ENCODE assay signal across 12 cellular contexts in genomic region chr11:88292156-88292844, GRCh38. TPM values are rescaled to one million over a fixed set of nuclear protein-coding genes. Genes with fewer than 3 reads are reported as not detected.
DNase-seq lines count a peak whose midpoint lies in the region; ATAC-seq and TF ChIP-seq lines count a peak whose summit lies in the region.
"Had no signal": no experiment of that assay in that cellular context is flagged by ENCODE, and none has a peak within 500 bp of the region (broad histone marks: within the 10 kb centered on the region; RNA-seq: fewer than 3 reads in every experiment).

No MANE protein-coding gene starts in this region.

- no peaks in the 10 kb centered on the region for H4K20me1 ChIP-seq in hepatocyte (ENCODE audit: insufficient read depth, poor library complexity, severe bottlenecking)

- no peak overlapping the region for H2AFZ ChIP-seq in hepatocyte

- no peaks in the 10 kb centered on the region for H3K79me2 ChIP-seq in hepatocyte

- H3K27ac Mint-ChIP-seq in WTC11 (peak overlapping the region; percentile 75; the same call in 1 of the 2 replicates), type B pancreatic cell (no peak overlapping the region)
- H3K27ac Mint-ChIP-seq: activated naive CD4-positive, alpha-beta T cell treated with anti-CD3 and anti-CD28 coated beads for 36 hours had no signal

- H3K27ac ChIP-seq in C4-2B (no peak overlapping the region), hepatocyte (no peak overlapping the region)

- CTCF ChIA-PET in WTC11 (lab: Charles Lee), result no interaction called here

- H3K36me3 Mint-ChIP-seq in WTC11, result peaks cover 86% of the 10 kb centered on the region
- H3K36me3 Mint-ChIP-seq in type B pancreatic cell, result peaks cover 57% of the 10 kb centered on the region

- TF ChIP-seq CTCF in C4-2B (conservative IDR thresholded peaks at IDR 0.05) (peak; percentile 17), WTC11 (IDR thresholded peaks at IDR 0.05) (no peak), type B pancreatic cell (conservative IDR thresholded peaks at IDR 0.05) (no peak), hepatocyte (IDR thresholded peaks at IDR 0.05; ENCODE audit: poor library complexity) (no peak)

- ATAC-seq in WTC11 (no peak), HG03175 (IDR thresholded peaks at IDR 0.05; ENCODE audit: unreplicated experiment) (no peak)

- H3K9me3 ChIP-seq in hepatocyte (ENCODE audit: low read depth), result no peaks in the 10 kb centered on the region
- H3K9me3 ChIP-seq: esophagus squamous epithelium had no signal

- no peak overlapping the region for H3K4me2 ChIP-seq in hepatocyte

- WGBS in hepatocyte (ENCODE audit: low lambda C conversion rate, missing lambda C conversion rate), result 58% methylated on average over 3 of the region's 3 CpGs

- H3K36me3 ChIP-seq in hepatocyte (replicated peaks; ENCODE audit: insufficient read depth, low read depth), result no peaks in the 10 kb centered on the region

- H3K27me3 Mint-ChIP-seq in WTC11 (ENCODE audit: low read depth) (no peaks in the 10 kb centered on the region), type B pancreatic cell (no peaks in the 10 kb centered on the region)
- H3K27me3 Mint-ChIP-seq: naive B cell had no signal

- DNase-seq in M059J (ENCODE audit: low read depth) (peak; percentile 83), WTC11 (ENCODE audit: low spot score) (no peak), left kidney (ENCODE audit: low read depth, low spot score) (peak; percentile 30), midbrain (lab: John Stamatoyannopoulos, UW) (no peak), type B pancreatic cell (ENCODE audit: extremely low spot score, unreplicated experiment) (no peak), hepatocyte (ENCODE audit: low spot score) (no peak)
- DNase-seq: activated naive CD4-positive, alpha-beta T cell treated with anti-CD3 and anti-CD28 coated beads for 36 hours; esophagus squamous epithelium; naive B cell; NCI-H1436 had no signal

- H3K27me3 ChIP-seq in hepatocyte, result no peaks in the 10 kb centered on the region
- H3K27me3 ChIP-seq: esophagus squamous epithelium had no signal

- no peak overlapping the region for H3K4me3 Mint-ChIP-seq in WTC11
- H3K4me3 Mint-ChIP-seq in type B pancreatic cell, result no peak overlapping the region
- H3K4me3 Mint-ChIP-seq: activated naive CD4-positive, alpha-beta T cell treated with anti-CD3 and anti-CD28 coated beads for 36 hours; naive B cell had no signal

- H3K9me3 Mint-ChIP-seq in WTC11 (no peaks in the 10 kb centered on the region), type B pancreatic cell (peaks cover 7% of the 10 kb centered on the region)
- H3K9me3 Mint-ChIP-seq: activated naive CD4-positive, alpha-beta T cell treated with anti-CD3 and anti-CD28 coated beads for 36 hours had no signal

- POLR2A ChIA-PET in WTC11 (lab: Charles Lee), result no interaction called here

- peaks cover 11% of the 10 kb centered on the region for H3K4me1 Mint-ChIP-seq in WTC11
- H3K4me1 Mint-ChIP-seq in type B pancreatic cell (ENCODE audit: unreplicated experiment), result no peaks in the 10 kb centered on the region
- H3K4me1 Mint-ChIP-seq: naive B cell had no signal

- H3K4me1 ChIP-seq in hepatocyte (ENCODE audit: insufficient read depth), result peaks cover 11% of the 10 kb centered on the region

- H3K9me2 ChIP-seq in hepatocyte (replicated peaks; ENCODE audit: insufficient read depth), result no peaks in the 10 kb centered on the region

- H3K4me3 ChIP-seq in hepatocyte, result no peak overlapping the region
- H3K4me3 ChIP-seq: esophagus squamous epithelium had no signal

TF ChIP-seq in WTC11, 78 proteins besides CTCF, POLR2A, EP300 and RAD21:
- TF ChIP-seq KAT7 (CRISPR knock-in tag; IDR thresholded peaks at IDR 0.05; ENCODE audit: borderline replicate concordance), result no peak
- TF ChIP-seq TEAD4 (CRISPR knock-in tag; IDR thresholded peaks at IDR 0.05), result no peak
- TF ChIP-seq ZNF317 (CRISPR knock-in tag; IDR thresholded peaks at IDR 0.05; ENCODE audit: borderline replicate concordance, low read depth), result no peak
- TF ChIP-seq ZNF512 (CRISPR knock-in tag; IDR thresholded peaks at IDR 0.05; ENCODE audit: borderline replicate concordance), result no peak
- TF ChIP-seq FOXK1 (CRISPR knock-in tag; IDR thresholded peaks at IDR 0.05), result no peak
- no peak for TF ChIP-seq FOXJ3 (CRISPR knock-in tag; IDR thresholded peaks at IDR 0.05; ENCODE audit: borderline replicate concordance)
- TF ChIP-seq NR2C2 (CRISPR knock-in tag; IDR thresholded peaks at IDR 0.05), result no peak

RNA-seq across cellular contexts. Expression of gene CTSC, which starts 45.2 kb away (rescaled TPM):
- 338 and 359 TPM in 2 replicates for total RNA-seq in M059J (2014; rRNA removed; shearing (Covaris generic))
- total RNA-seq in WTC11 (2021), result 269 to 299 TPM (median 293 TPM) in 3 replicates
- total RNA-seq in type B pancreatic cell (ENCODE audit: low replicate concordance), result 155 and 215 TPM in 2 replicates
- total RNA-seq in hepatocyte, result 178 and 198 TPM in 2 replicates
- 166 and 187 TPM in 2 replicates for polyA plus RNA-seq in hepatocyte

Comparison
In these comparisons a context has a peak if more than half of its experiments do, and no peak if none do; other contexts are left out.
1. DNase-seq: peak in M059J (single experiment) and left kidney (single experiment); none in WTC11 (single experiment), midbrain (single experiment), type B pancreatic cell (single experiment) and hepatocyte (single experiment).